Comparison of ENCODE assay signal across 17 cellular contexts in genomic region chr5:5979362-5979760, GRCh38.
DNase-seq lines count a peak whose midpoint lies in the region; ATAC-seq, FAIRE-seq and TF ChIP-seq lines count a peak whose summit lies in the region.
"Had no signal": no experiment of that assay in that cellular context is flagged by ENCODE, and none has a peak within 500 bp of the region (broad histone marks: within the 10 kb centered on the region; RNA-seq: fewer than 3 reads in every experiment).

No MANE protein-coding gene starts in this region.

- H3F3A ChIP-seq in GM23338 (replicated peaks; ENCODE audit: low read depth): no peaks in the 10 kb centered on the region

- peak; percentile 12 for DNase-seq in GM23338 (ENCODE audit: low spot score)
- no peak for DNase-seq in RWPE2 (ENCODE audit: low spot score)
- peak; percentile 39 for DNase-seq in hepatocyte (ENCODE audit: low spot score)
- peak; percentile 33 for DNase-seq in retina
- DNase-seq in activated CD4-positive, alpha-beta T cell treated with anti-CD3 and anti-CD28 coated beads for 48 hours: no peak
- no peak for DNase-seq in kidney
- DNase-seq in T-cell: no peak
- no peak for DNase-seq in Right ventricle myocardium superior
- DNase-seq: activated naive CD8-positive, alpha-beta T cell treated with anti-CD3 and anti-CD28 coated beads for 36 hours; esophagus squamous epithelium; GDM1; GOT3; NCI-H748 treated with DMSO at 0.1 percent for 48 hours; stimulated activated CD4-positive, alpha-beta T cell treated with anti-CD3 and anti-CD28 coated beads, Interleukin-2, amount 100 ng/mL, for 48 hours had no signal

- H3K4me3 ChIP-seq in GM23338 (no peak overlapping the region), RWPE2 (ENCODE audit: severe bottlenecking) (no peak overlapping the region), hepatocyte (no peak overlapping the region), kidney (ENCODE audit: low read length in 2 of 2) (no peak overlapping the region)
- H3K4me3 ChIP-seq: esophagus squamous epithelium, K562, SK-N-MC had no signal

- ATAC-seq in GM23338: peak; percentile 76
- peak; percentile 81 for ATAC-seq in RWPE2 (ENCODE audit: low read depth)
- ATAC-seq in T-cell (replicated peaks in 1 of 4): no peak
- ATAC-seq in Right ventricle myocardium superior (ENCODE audit: poor library complexity): no peak
- ATAC-seq: K562 had no signal

- H3K27ac Mint-ChIP-seq in GM23338: no peak overlapping the region
- H3K27ac Mint-ChIP-seq in T-cell: no peak overlapping the region
- H3K27ac Mint-ChIP-seq: activated naive CD8-positive, alpha-beta T cell treated with anti-CD3 and anti-CD28 coated beads for 36 hours; CD14-positive monocyte had no signal

- H2AFZ ChIP-seq in GM23338: peak overlapping the region; percentile 73; the same call in 1 of the 2 replicates
- no peak overlapping the region for H2AFZ ChIP-seq in hepatocyte

- H4K20me1 ChIP-seq in GM23338 (replicated peaks; ENCODE audit: insufficient read depth) (no peaks in the 10 kb centered on the region), hepatocyte (ENCODE audit: insufficient read depth, poor library complexity, severe bottlenecking) (no peaks in the 10 kb centered on the region)

- no peaks in the 10 kb centered on the region for H3K9me3 ChIP-seq in RWPE2 (ENCODE audit: severe bottlenecking)
- no peaks in the 10 kb centered on the region for H3K9me3 ChIP-seq in hepatocyte (ENCODE audit: low read depth)
- H3K9me3 ChIP-seq in kidney (ENCODE audit: control insufficient read depth in 1 of 2, low read length in 2 of 2): no peaks in the 10 kb centered on the region
- H3K9me3 ChIP-seq: esophagus squamous epithelium had no signal

- peaks cover 26% of the 10 kb centered on the region for H3K4me1 Mint-ChIP-seq in GM23338
- H3K4me1 Mint-ChIP-seq in T-cell: no peaks in the 10 kb centered on the region
- H3K4me1 Mint-ChIP-seq: activated naive CD8-positive, alpha-beta T cell treated with anti-CD3 and anti-CD28 coated beads for 36 hours; CD14-positive monocyte had no signal

- H3K36me3 Mint-ChIP-seq in GM23338 (ENCODE audit: low read depth): no peaks in the 10 kb centered on the region
- H3K36me3 Mint-ChIP-seq in T-cell: no peaks in the 10 kb centered on the region
- H3K36me3 Mint-ChIP-seq: activated naive CD8-positive, alpha-beta T cell treated with anti-CD3 and anti-CD28 coated beads for 36 hours; CD14-positive monocyte had no signal

- TF ChIP-seq CTCF in GM23338 (conservative IDR thresholded peaks at IDR 0.05; ENCODE audit: low read depth in 2 of 2) (no peak), RWPE2 (IDR thresholded peaks at IDR 0.05; ENCODE audit: poor library complexity, severe bottlenecking) (no peak), hepatocyte (IDR thresholded peaks at IDR 0.05; ENCODE audit: poor library complexity) (no peak), kidney (IDR thresholded peaks at IDR 0.05; ENCODE audit: borderline replicate concordance, extremely low read depth, insufficient read depth) (no peak)

- H3K9me3 Mint-ChIP-seq in GM23338 (no peaks in the 10 kb centered on the region), T-cell (peaks cover 0 to 6% (median 2%) of the 10 kb centered on the region in 3 donors)
- H3K9me3 Mint-ChIP-seq: activated naive CD8-positive, alpha-beta T cell treated with anti-CD3 and anti-CD28 coated beads for 36 hours had no signal

- POLR2A ChIA-PET in T-cell (lab: Charles Lee): no interaction called here

- no peak overlapping the region for H3K4me3 Mint-ChIP-seq in GM23338
- H3K4me3 Mint-ChIP-seq in T-cell: no peak overlapping the region
- H3K4me3 Mint-ChIP-seq: activated naive CD8-positive, alpha-beta T cell treated with anti-CD3 and anti-CD28 coated beads for 36 hours; CD14-positive monocyte had no signal

- 77% methylated on average over 3 of the region's 3 CpGs for WGBS in hepatocyte (ENCODE audit: low lambda C conversion rate, missing lambda C conversion rate)

- H3K27ac ChIP-seq in GM23338 (ENCODE audit: low read depth) (no peak overlapping the region), RWPE2 (ENCODE audit: poor library complexity, severe bottlenecking) (no peak overlapping the region), hepatocyte (no peak overlapping the region), kidney (ENCODE audit: low read depth in 2 of 2, low read length in 2 of 2) (no peak overlapping the region)
- H3K27ac ChIP-seq: esophagus squamous epithelium, SK-N-MC had no signal

- H3K4me2 ChIP-seq in GM23338 (no peak overlapping the region), hepatocyte (no peak overlapping the region)

- H3K27me3 Mint-ChIP-seq in GM23338 (ENCODE audit: insufficient read depth, low read depth, poor library complexity) (peaks cover 1% of the 10 kb centered on the region), T-cell (peaks cover 1 to 9% of the 10 kb centered on the region in 2 donors)
- H3K27me3 Mint-ChIP-seq: activated naive CD8-positive, alpha-beta T cell treated with anti-CD3 and anti-CD28 coated beads for 36 hours had no signal

- H3K4me1 ChIP-seq in GM23338 (ENCODE audit: insufficient read depth): peaks cover 14% of the 10 kb centered on the region; the same call in 1 of the 2 replicates
- no peaks in the 10 kb centered on the region for H3K4me1 ChIP-seq in RWPE2 (ENCODE audit: insufficient read depth, poor library complexity, severe bottlenecking)
- no peaks in the 10 kb centered on the region for H3K4me1 ChIP-seq in hepatocyte (ENCODE audit: insufficient read depth)
- H3K4me1 ChIP-seq in kidney (ENCODE audit: control insufficient read depth in 1 of 2, insufficient read depth in 1 of 2, low read depth in 1 of 2, low read length in 2 of 2): no peaks in the 10 kb centered on the region
- H3K4me1 ChIP-seq: esophagus squamous epithelium had no signal

- no peaks in the 10 kb centered on the region for H3K27me3 ChIP-seq in GM23338 (ENCODE audit: insufficient read depth)
- no peaks in the 10 kb centered on the region for H3K27me3 ChIP-seq in RWPE2 (ENCODE audit: insufficient read depth, poor library complexity, severe bottlenecking)
- no peaks in the 10 kb centered on the region for H3K27me3 ChIP-seq in hepatocyte
- H3K27me3 ChIP-seq: esophagus squamous epithelium had no signal

- no peak overlapping the region for H3K9ac ChIP-seq in kidney (ENCODE audit: low read length in 2 of 2)

- no peaks in the 10 kb centered on the region for H3K79me2 ChIP-seq in GM23338 (replicated peaks; ENCODE audit: insufficient read depth)
- no peaks in the 10 kb centered on the region for H3K79me2 ChIP-seq in hepatocyte

- no peaks in the 10 kb centered on the region for H3K36me3 ChIP-seq in GM23338 (ENCODE audit: insufficient read depth)
- no peaks in the 10 kb centered on the region for H3K36me3 ChIP-seq in RWPE2 (ENCODE audit: low read depth)
- H3K36me3 ChIP-seq in hepatocyte (replicated peaks; ENCODE audit: insufficient read depth, low read depth): no peaks in the 10 kb centered on the region
- H3K36me3 ChIP-seq in kidney (ENCODE audit: control insufficient read depth in 1 of 2, insufficient read depth in 2 of 2, low read length in 2 of 2): no peaks in the 10 kb centered on the region
- H3K36me3 ChIP-seq: esophagus squamous epithelium had no signal

- CTCF ChIA-PET in T-cell (lab: Charles Lee): no interaction called here

- FAIRE-seq in kidney (lab: Jason Lieb, UNC): no peak
- FAIRE-seq: K562 had no signal

- intact Hi-C loops in kidney (cut with DNase I): no loop called here
- intact Hi-C loops in Right ventricle myocardium superior (cut with DNase I): no loop called here

- H3K9me2 ChIP-seq in GM23338 (ENCODE audit: insufficient read depth) (peaks cover 9% of the 10 kb centered on the region; the same call in 1 of the 2 replicates), hepatocyte (replicated peaks; ENCODE audit: insufficient read depth) (no peaks in the 10 kb centered on the region)

Comparison
In these comparisons a context has a peak if more than half of its experiments do, and no peak if none do; other contexts are left out.
1. ATAC-seq: peak in GM23338 (single experiment) and RWPE2 (single experiment); none in T-cell (0 of 4) and Right ventricle myocardium superior (single experiment).
2. DNase-seq: peak in GM23338 (single experiment), hepatocyte (single experiment) and retina (single experiment); none in RWPE2 (single experiment), activated CD4-positive, alpha-beta T cell treated with anti-CD3 and anti-CD28 coated beads for 48 hours (single experiment), kidney (single experiment), T-cell (0 of 34) and Right ventricle myocardium superior (single experiment).